Comparison of ENCODE assay signal across 1 cellular context in the genomic region with DNA sequence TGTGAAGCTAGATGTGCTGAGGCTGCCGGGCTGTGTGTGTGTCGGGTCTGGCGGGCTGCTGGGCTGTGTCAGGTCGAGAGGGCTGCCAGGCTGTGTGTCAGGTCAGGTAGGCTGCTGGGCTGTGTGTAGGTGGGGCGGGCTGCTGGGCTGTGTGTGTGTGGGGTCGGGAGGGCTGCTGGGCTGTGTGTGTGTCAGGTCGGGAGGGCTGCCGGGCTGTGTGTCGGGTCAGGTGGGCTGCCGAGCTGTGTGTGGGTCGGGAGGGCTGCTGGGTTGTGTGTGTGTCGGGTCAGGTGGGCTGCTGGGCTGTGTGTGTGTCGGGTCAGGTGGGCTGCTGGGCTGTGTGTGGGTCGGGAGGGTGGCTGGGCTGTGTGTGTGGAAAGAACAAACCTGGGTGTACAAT.
TF ChIP-seq lines count a peak whose summit lies in the region.

No MANE protein-coding gene starts in this region.

TF ChIP-seq in GM12878, 131 proteins besides CTCF, POLR2A, EP300 and RAD21 (continued from another document):
- TF ChIP-seq SIX5 (IDR thresholded peaks at IDR 0.05; ENCODE audit: low read depth, low read length, severe bottlenecking) (no peak), STAT3 (IDR thresholded peaks at IDR 0.05; ENCODE audit: low read depth, low read length) (no peak), JUNB (IDR thresholded peaks at IDR 0.05) (no peak), ZZZ3 (IDR thresholded peaks at IDR 0.05; ENCODE audit: control insufficient read depth, insufficient read length, low read depth) (no peak), EED (IDR thresholded peaks at IDR 0.05; ENCODE audit: low read depth) (no peak), CEBPB (IDR thresholded peaks at IDR 0.05; ENCODE audit: borderline replicate concordance in 1 of 2, low read depth in 2 of 2, low read length in 2 of 2) (no peak), ETV6 (conservative IDR thresholded peaks at IDR 0.05 in 1 of 2, IDR thresholded peaks at IDR 0.05 in 1 of 2; ENCODE audit: borderline replicate concordance in 1 of 2, low read depth in 1 of 2) (no peak), ZBED1 (IDR thresholded peaks at IDR 0.05; ENCODE audit: borderline replicate concordance) (no peak)
- TF ChIP-seq, protein P1, sequence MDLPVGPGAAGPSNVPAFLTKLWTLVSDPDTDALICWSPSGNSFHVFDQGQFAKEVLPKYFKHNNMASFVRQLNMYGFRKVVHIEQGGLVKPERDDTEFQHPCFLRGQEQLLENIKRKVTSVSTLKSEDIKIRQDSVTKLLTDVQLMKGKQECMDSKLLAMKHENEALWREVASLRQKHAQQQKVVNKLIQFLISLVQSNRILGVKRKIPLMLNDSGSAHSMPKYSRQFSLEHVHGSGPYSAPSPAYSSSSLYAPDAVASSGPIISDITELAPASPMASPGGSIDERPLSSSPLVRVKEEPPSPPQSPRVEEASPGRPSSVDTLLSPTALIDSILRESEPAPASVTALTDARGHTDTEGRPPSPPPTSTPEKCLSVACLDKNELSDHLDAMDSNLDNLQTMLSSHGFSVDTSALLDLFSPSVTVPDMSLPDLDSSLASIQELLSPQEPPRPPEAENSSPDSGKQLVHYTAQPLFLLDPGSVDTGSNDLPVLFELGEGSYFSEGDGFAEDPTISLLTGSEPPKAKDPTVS (IDR thresholded peaks at IDR 0.05; ENCODE audit: low read depth, low read length), result no peak
- TF ChIP-seq, protein P2, sequence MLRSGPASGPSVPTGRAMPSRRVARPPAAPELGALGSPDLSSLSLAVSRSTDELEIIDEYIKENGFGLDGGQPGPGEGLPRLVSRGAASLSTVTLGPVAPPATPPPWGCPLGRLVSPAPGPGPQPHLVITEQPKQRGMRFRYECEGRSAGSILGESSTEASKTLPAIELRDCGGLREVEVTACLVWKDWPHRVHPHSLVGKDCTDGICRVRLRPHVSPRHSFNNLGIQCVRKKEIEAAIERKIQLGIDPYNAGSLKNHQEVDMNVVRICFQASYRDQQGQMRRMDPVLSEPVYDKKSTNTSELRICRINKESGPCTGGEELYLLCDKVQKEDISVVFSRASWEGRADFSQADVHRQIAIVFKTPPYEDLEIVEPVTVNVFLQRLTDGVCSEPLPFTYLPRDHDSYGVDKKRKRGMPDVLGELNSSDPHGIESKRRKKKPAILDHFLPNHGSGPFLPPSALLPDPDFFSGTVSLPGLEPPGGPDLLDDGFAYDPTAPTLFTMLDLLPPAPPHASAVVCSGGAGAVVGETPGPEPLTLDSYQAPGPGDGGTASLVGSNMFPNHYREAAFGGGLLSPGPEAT (IDR thresholded peaks at IDR 0.05; ENCODE audit: low read depth), result no peak
- TF ChIP-seq, protein P3, sequence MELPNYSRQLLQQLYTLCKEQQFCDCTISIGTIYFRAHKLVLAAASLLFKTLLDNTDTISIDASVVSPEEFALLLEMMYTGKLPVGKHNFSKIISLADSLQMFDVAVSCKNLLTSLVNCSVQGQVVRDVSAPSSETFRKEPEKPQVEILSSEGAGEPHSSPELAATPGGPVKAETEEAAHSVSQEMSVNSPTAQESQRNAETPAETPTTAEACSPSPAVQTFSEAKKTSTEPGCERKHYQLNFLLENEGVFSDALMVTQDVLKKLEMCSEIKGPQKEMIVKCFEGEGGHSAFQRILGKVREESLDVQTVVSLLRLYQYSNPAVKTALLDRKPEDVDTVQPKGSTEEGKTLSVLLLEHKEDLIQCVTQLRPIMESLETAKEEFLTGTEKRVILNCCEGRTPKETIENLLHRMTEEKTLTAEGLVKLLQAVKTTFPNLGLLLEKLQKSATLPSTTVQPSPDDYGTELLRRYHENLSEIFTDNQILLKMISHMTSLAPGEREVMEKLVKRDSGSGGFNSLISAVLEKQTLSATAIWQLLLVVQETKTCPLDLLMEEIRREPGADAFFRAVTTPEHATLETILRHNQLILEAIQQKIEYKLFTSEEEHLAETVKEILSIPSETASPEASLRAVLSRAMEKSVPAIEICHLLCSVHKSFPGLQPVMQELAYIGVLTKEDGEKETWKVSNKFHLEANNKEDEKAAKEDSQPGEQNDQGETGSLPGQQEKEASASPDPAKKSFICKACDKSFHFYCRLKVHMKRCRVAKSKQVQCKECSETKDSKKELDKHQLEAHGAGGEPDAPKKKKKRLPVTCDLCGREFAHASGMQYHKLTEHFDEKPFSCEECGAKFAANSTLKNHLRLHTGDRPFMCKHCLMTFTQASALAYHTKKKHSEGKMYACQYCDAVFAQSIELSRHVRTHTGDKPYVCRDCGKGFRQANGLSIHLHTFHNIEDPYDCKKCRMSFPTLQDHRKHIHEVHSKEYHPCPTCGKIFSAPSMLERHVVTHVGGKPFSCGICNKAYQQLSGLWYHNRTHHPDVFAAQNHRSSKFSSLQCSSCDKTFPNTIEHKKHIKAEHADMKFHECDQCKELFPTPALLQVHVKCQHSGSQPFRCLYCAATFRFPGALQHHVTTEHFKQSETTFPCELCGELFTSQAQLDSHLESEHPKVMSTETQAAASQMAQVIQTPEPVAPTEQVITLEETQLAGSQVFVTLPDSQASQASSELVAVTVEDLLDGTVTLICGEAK (IDR thresholded peaks at IDR 0.05; ENCODE audit: borderline replicate concordance), result no peak
- TF ChIP-seq, protein P4, sequence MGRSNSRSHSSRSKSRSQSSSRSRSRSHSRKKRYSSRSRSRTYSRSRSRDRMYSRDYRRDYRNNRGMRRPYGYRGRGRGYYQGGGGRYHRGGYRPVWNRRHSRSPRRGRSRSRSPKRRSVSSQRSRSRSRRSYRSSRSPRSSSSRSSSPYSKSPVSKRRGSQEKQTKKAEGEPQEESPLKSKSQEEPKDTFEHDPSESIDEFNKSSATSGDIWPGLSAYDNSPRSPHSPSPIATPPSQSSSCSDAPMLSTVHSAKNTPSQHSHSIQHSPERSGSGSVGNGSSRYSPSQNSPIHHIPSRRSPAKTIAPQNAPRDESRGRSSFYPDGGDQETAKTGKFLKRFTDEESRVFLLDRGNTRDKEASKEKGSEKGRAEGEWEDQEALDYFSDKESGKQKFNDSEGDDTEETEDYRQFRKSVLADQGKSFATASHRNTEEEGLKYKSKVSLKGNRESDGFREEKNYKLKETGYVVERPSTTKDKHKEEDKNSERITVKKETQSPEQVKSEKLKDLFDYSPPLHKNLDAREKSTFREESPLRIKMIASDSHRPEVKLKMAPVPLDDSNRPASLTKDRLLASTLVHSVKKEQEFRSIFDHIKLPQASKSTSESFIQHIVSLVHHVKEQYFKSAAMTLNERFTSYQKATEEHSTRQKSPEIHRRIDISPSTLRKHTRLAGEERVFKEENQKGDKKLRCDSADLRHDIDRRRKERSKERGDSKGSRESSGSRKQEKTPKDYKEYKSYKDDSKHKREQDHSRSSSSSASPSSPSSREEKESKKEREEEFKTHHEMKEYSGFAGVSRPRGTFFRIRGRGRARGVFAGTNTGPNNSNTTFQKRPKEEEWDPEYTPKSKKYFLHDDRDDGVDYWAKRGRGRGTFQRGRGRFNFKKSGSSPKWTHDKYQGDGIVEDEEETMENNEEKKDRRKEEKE (IDR thresholded peaks at IDR 0.05), result no peak
- TF ChIP-seq, protein P5, sequence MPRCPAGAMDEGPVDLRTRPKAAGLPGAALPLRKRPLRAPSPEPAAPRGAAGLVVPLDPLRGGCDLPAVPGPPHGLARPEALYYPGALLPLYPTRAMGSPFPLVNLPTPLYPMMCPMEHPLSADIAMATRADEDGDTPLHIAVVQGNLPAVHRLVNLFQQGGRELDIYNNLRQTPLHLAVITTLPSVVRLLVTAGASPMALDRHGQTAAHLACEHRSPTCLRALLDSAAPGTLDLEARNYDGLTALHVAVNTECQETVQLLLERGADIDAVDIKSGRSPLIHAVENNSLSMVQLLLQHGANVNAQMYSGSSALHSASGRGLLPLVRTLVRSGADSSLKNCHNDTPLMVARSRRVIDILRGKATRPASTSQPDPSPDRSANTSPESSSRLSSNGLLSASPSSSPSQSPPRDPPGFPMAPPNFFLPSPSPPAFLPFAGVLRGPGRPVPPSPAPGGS (IDR thresholded peaks at IDR 0.05; ENCODE audit: borderline replicate concordance, insufficient read depth, low read depth, low read length, poor library complexity, severe bottlenecking), result no peak
- TF ChIP-seq, protein P6, sequence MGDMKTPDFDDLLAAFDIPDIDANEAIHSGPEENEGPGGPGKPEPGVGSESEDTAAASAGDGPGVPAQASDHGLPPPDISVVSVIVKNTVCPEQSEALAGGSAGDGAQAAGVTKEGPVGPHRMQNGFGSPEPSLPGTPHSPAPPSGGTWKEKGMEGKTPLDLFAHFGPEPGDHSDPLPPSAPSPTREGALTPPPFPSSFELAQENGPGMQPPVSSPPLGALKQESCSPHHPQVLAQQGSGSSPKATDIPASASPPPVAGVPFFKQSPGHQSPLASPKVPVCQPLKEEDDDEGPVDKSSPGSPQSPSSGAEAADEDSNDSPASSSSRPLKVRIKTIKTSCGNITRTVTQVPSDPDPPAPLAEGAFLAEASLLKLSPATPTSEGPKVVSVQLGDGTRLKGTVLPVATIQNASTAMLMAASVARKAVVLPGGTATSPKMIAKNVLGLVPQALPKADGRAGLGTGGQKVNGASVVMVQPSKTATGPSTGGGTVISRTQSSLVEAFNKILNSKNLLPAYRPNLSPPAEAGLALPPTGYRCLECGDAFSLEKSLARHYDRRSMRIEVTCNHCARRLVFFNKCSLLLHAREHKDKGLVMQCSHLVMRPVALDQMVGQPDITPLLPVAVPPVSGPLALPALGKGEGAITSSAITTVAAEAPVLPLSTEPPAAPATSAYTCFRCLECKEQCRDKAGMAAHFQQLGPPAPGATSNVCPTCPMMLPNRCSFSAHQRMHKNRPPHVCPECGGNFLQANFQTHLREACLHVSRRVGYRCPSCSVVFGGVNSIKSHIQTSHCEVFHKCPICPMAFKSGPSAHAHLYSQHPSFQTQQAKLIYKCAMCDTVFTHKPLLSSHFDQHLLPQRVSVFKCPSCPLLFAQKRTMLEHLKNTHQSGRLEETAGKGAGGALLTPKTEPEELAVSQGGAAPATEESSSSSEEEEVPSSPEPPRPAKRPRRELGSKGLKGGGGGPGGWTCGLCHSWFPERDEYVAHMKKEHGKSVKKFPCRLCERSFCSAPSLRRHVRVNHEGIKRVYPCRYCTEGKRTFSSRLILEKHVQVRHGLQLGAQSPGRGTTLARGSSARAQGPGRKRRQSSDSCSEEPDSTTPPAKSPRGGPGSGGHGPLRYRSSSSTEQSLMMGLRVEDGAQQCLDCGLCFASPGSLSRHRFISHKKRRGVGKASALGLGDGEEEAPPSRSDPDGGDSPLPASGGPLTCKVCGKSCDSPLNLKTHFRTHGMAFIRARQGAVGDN (IDR thresholded peaks at IDR 0.05), result no peak
